ENCODE assay signal across 9 cellular contexts in genomic region chr3:132723551-132723950, GRCh38. TPM values are rescaled to one million over a fixed set of nuclear protein-coding genes. Genes with fewer than 3 reads are reported as not detected.
A peak's percentile ranks its signal among the peaks of the same experiment; 100 is the strongest.
DNase-seq lines count a peak whose midpoint lies in the region; ATAC-seq and TF ChIP-seq lines count a peak whose summit lies in the region.
"Had no signal": no experiment of that assay in that cellular context is flagged by ENCODE, and none has a peak within 500 bp of the region (broad histone marks: within the 10 kb centered on the region; RNA-seq: fewer than 3 reads in every experiment).

No MANE protein-coding gene starts in this region.

- H4K20me1 ChIP-seq in GM23248 (ENCODE audit: insufficient read depth): 0 out of 2 replicates have a peak, but pooled peaks cover 4% of the 10 kb centered on the region

- TF ChIP-seq POLR2A in gastrocnemius medialis (IDR thresholded peaks at IDR 0.05) (no peak), erythroblast (IDR thresholded peaks at IDR 0.05; ENCODE audit: low read length) (no peak)

- H3K36me3 ChIP-seq in GM23248 (ENCODE audit: low read depth): no peaks in the 10 kb centered on the region
- H3K36me3 ChIP-seq in gastrocnemius medialis: no peaks in the 10 kb centered on the region

- peaks cover 7% of the 10 kb centered on the region for H3K27me3 Mint-ChIP-seq in T-helper 17 cell

- peaks cover 23% of the 10 kb centered on the region for H3K4me1 ChIP-seq in GM23248 (ENCODE audit: insufficient read depth)
- peaks cover 21 to 31% of the 10 kb centered on the region in 2 donors for H3K4me1 ChIP-seq in gastrocnemius medialis

- H3K9me2 ChIP-seq in GM23248 (ENCODE audit: insufficient read depth): no peaks in the 10 kb centered on the region

- H3K4me3 Mint-ChIP-seq in T-helper 17 cell: peak overlapping the region; percentile 33

- H3F3A ChIP-seq in GM23248 (ENCODE audit: insufficient read depth): peaks cover 15% of the 10 kb centered on the region

- peak overlapping the region; percentile 96 for H2AFZ ChIP-seq in GM23248

- H3K4me3 ChIP-seq in GM23248 (peak overlapping the region; percentile 95), fibroblast of villous mesenchyme (ENCODE audit: low read depth, low read length) (peak overlapping the region; percentile 78), gastrocnemius medialis (peak overlapping the region; percentile 67 to 89 (median 85))

- peaks cover 32% of the 10 kb centered on the region for H3K79me2 ChIP-seq in GM23248 (ENCODE audit: insufficient read depth)

- intact Hi-C loops in gastrocnemius medialis (cut with DNase I; ENCODE audit: low total_unique reads): loop anchor here (2.0 to 10.0 kb wide), 7 partner anchors 63 to 1641 kb away; partner anchors contain the start of genes CDV3, NUDT16, SRPRB and TMEM108

- in situ Hi-C loops in GM23248 (cut with MboI): loop anchor here (25.0 kb wide), 1 partner anchor 889 kb away; no protein-coding TSS in a partner anchor
- in situ Hi-C loops in gastrocnemius medialis (cut with MboI; ENCODE audit: low sequenced_read_pairs in 4 of 4): loop anchor here (10.0 to 25.0 kb wide), 5 partner anchors 701 to 1089 kb away; partner anchors contain the start of genes CDV3 (in 2 of the 4) and SRPRB (in 1 of the 4)

- peaks cover 20% of the 10 kb centered on the region for H3K4me1 Mint-ChIP-seq in T-helper 17 cell

- H3K27ac ChIP-seq in GM23248 (peak overlapping the region; percentile 71), gastrocnemius medialis (peak overlapping the region; percentile 65 to 89 (median 87))

- ATAC-seq in T-helper 17 cell (no peak), gastrocnemius medialis (no peak), HG02870 (IDR thresholded peaks at IDR 0.05; ENCODE audit: unreplicated experiment) (no peak)

- H3K9ac ChIP-seq in GM23248: peak overlapping the region; percentile 77

- WGBS in GM23248 (ENCODE audit: low coverage in 1 of 2, low lambda C conversion rate in 2 of 2, missing lambda C conversion rate in 2 of 2), 2 experiments: 49 to 52% methylated on average over 2 of the region's 2 CpGs

- DNase-seq in GM23248: peak; percentile 58
- no peak for DNase-seq in T-helper 17 cell
- no peak for DNase-seq in fibroblast of villous mesenchyme (ENCODE audit: low read depth)
- DNase-seq in gastrocnemius medialis: no peak
- DNase-seq in erythroblast (lab: John Stamatoyannopoulos, UW): no peak
- no peak for DNase-seq in UCSD-AML1 (lab: John Stamatoyannopoulos, UW; ENCODE audit: unreplicated experiment)
- DNase-seq in ureter (ENCODE audit: low spot score): no peak
- DNase-seq: midbrain had no signal

- H3K36me3 Mint-ChIP-seq in T-helper 17 cell (ENCODE audit: low read depth): no peaks in the 10 kb centered on the region

- H3K4me2 ChIP-seq in GM23248 (ENCODE audit: unreplicated experiment): peak overlapping the region; percentile 75

- H3K27me3 ChIP-seq in GM23248 (replicated peaks; ENCODE audit: insufficient read depth) (no peaks in the 10 kb centered on the region), gastrocnemius medialis (no peaks in the 10 kb centered on the region)

- TF ChIP-seq CTCF in fibroblast of villous mesenchyme (IDR thresholded peaks at IDR 0.05; ENCODE audit: insufficient read depth, low read depth, low read length): no peak
- TF ChIP-seq CTCF in gastrocnemius medialis (IDR thresholded peaks at IDR 0.05 in 4 of 5, conservative IDR thresholded peaks at IDR 0.05 in 1 of 5): no peak

- peak overlapping the region; percentile 11 for H3K27ac Mint-ChIP-seq in T-helper 17 cell

- H3K9me3 ChIP-seq in GM23248 (ENCODE audit: low read depth) (no peaks in the 10 kb centered on the region), T-helper 17 cell (ENCODE audit: control insufficient read depth, low read length, poor library complexity, severe bottlenecking) (no peaks in the 10 kb centered on the region), gastrocnemius medialis (no peaks in the 10 kb centered on the region)

RNA-seq across cellular contexts. Expression of gene NPHP3, which starts 1.3 kb away (rescaled TPM):
- total RNA-seq in GM23248 (2014; rRNA removed; shearing (Covaris generic)): 27.2 and 29.5 TPM in 2 replicates
- polyA plus RNA-seq in GM23248 (2016; fragmentation: Nextera tagmentation; extraction: Ambion mirVana): 10.5 and 11.6 TPM in 2 replicates
- total RNA-seq in T-helper 17 cell: 10 to 100 TPM; 26.1 to 30.3 TPM
- total RNA-seq in fibroblast of villous mesenchyme: 36.3 and 37.0 TPM in 2 replicates
- 10 to 100 TPM in 2 of 4 donors, 1 to 10 TPM in 2; 6.3 to 13.4 (median 10.6) TPM for total RNA-seq in gastrocnemius medialis
- total RNA-seq in ureter: 27.7 TPM
